ENCODE assay signal across 1 cellular context in genomic region chr6:16239090-16239797, GRCh38.
TF ChIP-seq lines count a peak whose summit lies in the region.

No MANE protein-coding gene starts in this region.

TF ChIP-seq in K562, 482 proteins besides CTCF, POLR2A, EP300 and RAD21 (continued from another document and continues in another):
- TF ChIP-seq RBBP5 (IDR thresholded peaks at IDR 0.05; ENCODE audit: borderline replicate concordance, insufficient read depth, low read length, poor library complexity, severe bottlenecking) = peak; percentile 20
- TF ChIP-seq FOXA3 (CRISPR knock-in tag; conservative IDR thresholded peaks at IDR 0.05 in 1 of 2, IDR thresholded peaks at IDR 0.05 in 1 of 2) = no peak
- TF ChIP-seq SPI1 (IDR thresholded peaks at IDR 0.05; ENCODE audit: borderline replicate concordance, low read depth, low read length) = 0 out of 2 replicates have a peak, but pooled peaks have one; percentile 33
- TF ChIP-seq SMAD1 (IDR thresholded peaks at IDR 0.05; ENCODE audit: low read depth, low read length, partially characterized antibody) = no peak
- no peak for TF ChIP-seq ZNF134 (CRISPR knock-in tag; conservative IDR thresholded peaks at IDR 0.05)
- peak; percentile 45; the same call in 1 of the 2 replicates for TF ChIP-seq VEZF1 (CRISPR knock-in tag; IDR thresholded peaks at IDR 0.05)
- no peak for TF ChIP-seq PHF21A (IDR thresholded peaks at IDR 0.05; ENCODE audit: borderline replicate concordance, low read depth)
- peak; percentile 58 for TF ChIP-seq ZBTB40 (IDR thresholded peaks at IDR 0.05)
- no peak for TF ChIP-seq ZBTB40 (CRISPR knock-in tag; IDR thresholded peaks at IDR 0.05)
- TF ChIP-seq ZNF280A (IDR thresholded peaks at IDR 0.05; ENCODE audit: low read depth, partially characterized antibody) = no peak
- no peak for TF ChIP-seq GATA2 (CRISPR knock-in tag; IDR thresholded peaks at IDR 0.05)
- TF ChIP-seq ZBTB17 (CRISPR knock-in tag; IDR thresholded peaks at IDR 0.05) = peak; percentile 28; the same call in 1 of the 2 replicates
- 0 out of 2 replicates have a peak, but pooled peaks have one; percentile 22 for TF ChIP-seq MIER1 (IDR thresholded peaks at IDR 0.05; ENCODE audit: low read depth)
- TF ChIP-seq, protein P1, sequence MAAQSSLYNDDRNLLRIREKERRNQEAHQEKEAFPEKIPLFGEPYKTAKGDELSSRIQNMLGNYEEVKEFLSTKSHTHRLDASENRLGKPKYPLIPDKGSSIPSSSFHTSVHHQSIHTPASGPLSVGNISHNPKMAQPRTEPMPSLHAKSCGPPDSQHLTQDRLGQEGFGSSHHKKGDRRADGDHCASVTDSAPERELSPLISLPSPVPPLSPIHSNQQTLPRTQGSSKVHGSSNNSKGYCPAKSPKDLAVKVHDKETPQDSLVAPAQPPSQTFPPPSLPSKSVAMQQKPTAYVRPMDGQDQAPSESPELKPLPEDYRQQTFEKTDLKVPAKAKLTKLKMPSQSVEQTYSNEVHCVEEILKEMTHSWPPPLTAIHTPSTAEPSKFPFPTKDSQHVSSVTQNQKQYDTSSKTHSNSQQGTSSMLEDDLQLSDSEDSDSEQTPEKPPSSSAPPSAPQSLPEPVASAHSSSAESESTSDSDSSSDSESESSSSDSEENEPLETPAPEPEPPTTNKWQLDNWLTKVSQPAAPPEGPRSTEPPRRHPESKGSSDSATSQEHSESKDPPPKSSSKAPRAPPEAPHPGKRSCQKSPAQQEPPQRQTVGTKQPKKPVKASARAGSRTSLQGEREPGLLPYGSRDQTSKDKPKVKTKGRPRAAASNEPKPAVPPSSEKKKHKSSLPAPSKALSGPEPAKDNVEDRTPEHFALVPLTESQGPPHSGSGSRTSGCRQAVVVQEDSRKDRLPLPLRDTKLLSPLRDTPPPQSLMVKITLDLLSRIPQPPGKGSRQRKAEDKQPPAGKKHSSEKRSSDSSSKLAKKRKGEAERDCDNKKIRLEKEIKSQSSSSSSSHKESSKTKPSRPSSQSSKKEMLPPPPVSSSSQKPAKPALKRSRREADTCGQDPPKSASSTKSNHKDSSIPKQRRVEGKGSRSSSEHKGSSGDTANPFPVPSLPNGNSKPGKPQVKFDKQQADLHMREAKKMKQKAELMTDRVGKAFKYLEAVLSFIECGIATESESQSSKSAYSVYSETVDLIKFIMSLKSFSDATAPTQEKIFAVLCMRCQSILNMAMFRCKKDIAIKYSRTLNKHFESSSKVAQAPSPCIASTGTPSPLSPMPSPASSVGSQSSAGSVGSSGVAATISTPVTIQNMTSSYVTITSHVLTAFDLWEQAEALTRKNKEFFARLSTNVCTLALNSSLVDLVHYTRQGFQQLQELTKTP (IDR thresholded peaks at IDR 0.05; ENCODE audit: low read depth in 1 of 2, partially characterized antibody in 2 of 2) = peak; percentile 19 to 55
- no peak for TF ChIP-seq SETDB1 (IDR thresholded peaks at IDR 0.05; ENCODE audit: low read length)
- TF ChIP-seq RBFOX2 (IDR thresholded peaks at IDR 0.05; ENCODE audit: low read depth, low read length) = peak; percentile 38
- peak; percentile 77 for TF ChIP-seq L3MBTL2 (IDR thresholded peaks at IDR 0.05)
- TF ChIP-seq POLR2G (IDR thresholded peaks at IDR 0.05; ENCODE audit: low read depth, low read length) = peak; percentile 61
- no peak for TF ChIP-seq USF2 (CRISPR knock-in tag; IDR thresholded peaks at IDR 0.05)
- TF ChIP-seq ZNF589 (CRISPR knock-in tag; IDR thresholded peaks at IDR 0.05; ENCODE audit: low read depth) = no peak
- TF ChIP-seq TEAD4 (IDR thresholded peaks at IDR 0.05; ENCODE audit: low read length) = no peak
- no peak for TF ChIP-seq TEAD4 (CRISPR knock-in tag; IDR thresholded peaks at IDR 0.05; ENCODE audit: borderline replicate concordance)
- no peak for TF ChIP-seq SMARCA5 (IDR thresholded peaks at IDR 0.05)
- TF ChIP-seq REST (CRISPR knock-in tag; IDR thresholded peaks at IDR 0.05; ENCODE audit: low read depth) = no peak
- 0 out of 2 replicates have a peak, but pooled peaks have one; percentile 13 for TF ChIP-seq ZNF766 (CRISPR knock-in tag; conservative IDR thresholded peaks at IDR 0.05)
- TF ChIP-seq SMAD4 (CRISPR knock-in tag; conservative IDR thresholded peaks at IDR 0.05) = 0 out of 2 replicates have a peak, but pooled peaks have one; percentile 27
- 0 out of 2 replicates have a peak, but pooled peaks have one; percentile 64 for TF ChIP-seq ZNF12 (CRISPR knock-in tag; IDR thresholded peaks at IDR 0.05)
- no peak for TF ChIP-seq ZSCAN29 (IDR thresholded peaks at IDR 0.05)
- TF ChIP-seq PML (IDR thresholded peaks at IDR 0.05; ENCODE audit: low read length) = no peak
- 0 out of 2 replicates have a peak, but pooled peaks have one; percentile 14 for TF ChIP-seq ATF4 (CRISPR knock-in tag; IDR thresholded peaks at IDR 0.05)
- 0 out of 2 replicates have a peak, but pooled peaks have one; percentile 4 for TF ChIP-seq RFX7 (CRISPR knock-in tag; IDR thresholded peaks at IDR 0.05)
- TF ChIP-seq SMARCE1 (IDR thresholded peaks at IDR 0.05) = 0 out of 2 replicates have a peak, but pooled peaks have one; percentile 38
- TF ChIP-seq FOXK1 (CRISPR knock-in tag; IDR thresholded peaks at IDR 0.05; ENCODE audit: borderline replicate concordance) = peak; percentile 59; the same call in 1 of the 2 replicates
- TF ChIP-seq ZNF263 (CRISPR knock-in tag; IDR thresholded peaks at IDR 0.05; ENCODE audit: borderline replicate concordance) = peak; percentile 70
- peak; percentile 19 for TF ChIP-seq BRD9 (IDR thresholded peaks at IDR 0.05; ENCODE audit: low read depth, partially characterized antibody)
- TF ChIP-seq ZNF431 (CRISPR knock-in tag; IDR thresholded peaks at IDR 0.05) = peak; percentile 64; the same call in 1 of the 2 replicates
- peak; percentile 2; the same call in 1 of the 2 replicates for TF ChIP-seq KAT7 (CRISPR knock-in tag; IDR thresholded peaks at IDR 0.05; ENCODE audit: borderline replicate concordance)
- no peak for TF ChIP-seq SRSF1 (IDR thresholded peaks at IDR 0.05; ENCODE audit: low read depth, low read length)
- no peak for TF ChIP-seq GTF2F1 (IDR thresholded peaks at IDR 0.05; ENCODE audit: low read depth, low read length)
